ENCODE assay signal across 8 cellular contexts in genomic region chr1:68459091-68459490, GRCh38. TPM values are rescaled to one million over a fixed set of nuclear protein-coding genes. Genes with fewer than 3 reads are reported as not detected.
"Had no signal": no experiment of that assay in that cellular context is flagged by ENCODE, and none has a peak within 500 bp of the region (broad histone marks: within the 10 kb centered on the region; RNA-seq: fewer than 3 reads in every experiment).

No MANE protein-coding gene starts in this region.

- H3K9me3 ChIP-seq: HAP-1 had no signal

- H3K27ac ChIP-seq: GM23248 had no signal

- H3K36me3 ChIP-seq: HAP-1 had no signal

- DNase-seq: GOT3, H7 had no signal

- H3K4me3 ChIP-seq: GM23248, HAP-1, K562 had no signal

- FAIRE-seq: HTR-8/SVneo, K562 had no signal

- ATAC-seq: K562 had no signal

- H2AFZ ChIP-seq: GM23248 had no signal

- H3K9ac ChIP-seq: GM23248 had no signal

RNA-seq across cellular contexts. Expression of gene RPE65, which starts 9.3 kb away (rescaled TPM):
- total RNA-seq: GM23248, H7, HT-29, K562 had no signal
- polyA plus RNA-seq: GM23248, IMR-90 had no signal
